In genomic region chr12:106984588-106985137, GRCh38 we compare ENCODE assay signal across 1 cellular context.
TF ChIP-seq lines count a peak whose summit lies in the region.

No MANE protein-coding gene starts in this region.

TF ChIP-seq in K562, 482 proteins besides CTCF, POLR2A, EP300 and RAD21 (continued from another document and continues in another):
- TF ChIP-seq ZNF398 (CRISPR knock-in tag; IDR thresholded peaks at IDR 0.05) (no peak), ARNT (IDR thresholded peaks at IDR 0.05) (peak in 1 of 2 experiments; percentile 85; a peak in 1 of 4 replicates), NFYB (IDR thresholded peaks at IDR 0.05; ENCODE audit: extremely low read depth, insufficient read length) (no peak), RFX5 (IDR thresholded peaks at IDR 0.05; ENCODE audit: low read depth, low read length) (no peak), MAZ (CRISPR knock-in tag; conservative IDR thresholded peaks at IDR 0.05 in 1 of 2, IDR thresholded peaks at IDR 0.05 in 1 of 2) (peak; percentile 14 to 45; a peak in 2 of 4 replicates), LEF1 (IDR thresholded peaks at IDR 0.05) (peak; percentile 71), ID3 (CRISPR knock-in tag; IDR thresholded peaks at IDR 0.05) (no peak), ID3 (tag; IDR thresholded peaks at IDR 0.05) (peak; percentile 70; the same call in 1 of the 2 replicates), UBTF (IDR thresholded peaks at IDR 0.05; ENCODE audit: borderline replicate concordance in 1 of 2, low read depth in 2 of 2, low read length in 2 of 2) (no peak), DIDO1 (tag; IDR thresholded peaks at IDR 0.05; ENCODE audit: low read depth) (peak; percentile 35; the same call in 1 of the 2 replicates), JUN (IDR thresholded peaks at IDR 0.05; ENCODE audit: borderline replicate concordance, low read depth, low read length) (0 out of 2 replicates have a peak, but pooled peaks have one; percentile 11), JUN (CRISPR knock-in tag; IDR thresholded peaks at IDR 0.05; ENCODE audit: borderline replicate concordance) (no peak), AFF4 (CRISPR knock-in tag; IDR thresholded peaks at IDR 0.05) (0 out of 2 replicates have a peak, but pooled peaks have one; percentile 13), SIN3A (IDR thresholded peaks at IDR 0.05; ENCODE audit: borderline replicate concordance in 2 of 2, control insufficient read depth in 1 of 2, low read depth in 2 of 2, low read length in 2 of 2) (no peak; a peak in 1 of 4 replicates), ZNF197 (CRISPR knock-in tag; IDR thresholded peaks at IDR 0.05; ENCODE audit: low read depth) (no peak), ZHX1 (conservative IDR thresholded peaks at IDR 0.05; ENCODE audit: low read length) (no peak), MAFG (tag; conservative IDR thresholded peaks at IDR 0.05) (no peak), E2F3 (CRISPR knock-in tag; IDR thresholded peaks at IDR 0.05) (0 out of 2 replicates have a peak, but pooled peaks have one; percentile 33), HDAC2 (IDR thresholded peaks at IDR 0.05) (peak; percentile 84), CBFA2T2 (conservative IDR thresholded peaks at IDR 0.05) (peak; percentile 80), ZC3H8 (IDR thresholded peaks at IDR 0.05) (no peak), ESRRA (IDR thresholded peaks at IDR 0.05; ENCODE audit: borderline replicate concordance, low read depth) (peak; percentile 72; the same call in 1 of the 2 replicates), ZNF785 (CRISPR knock-in tag; IDR thresholded peaks at IDR 0.05) (no peak), GABPB2 (CRISPR knock-in tag; conservative IDR thresholded peaks at IDR 0.05) (no peak), EWSR1 (IDR thresholded peaks at IDR 0.05; ENCODE audit: borderline replicate concordance, low read depth, partially characterized antibody) (no peak), ZNF143 (CRISPR knock-in tag; IDR thresholded peaks at IDR 0.05) (peak; percentile 66), ARID4B (CRISPR knock-in tag; IDR thresholded peaks at IDR 0.05) (peak; percentile 50; the same call in 1 of the 2 replicates), TAF7 (tag; IDR thresholded peaks at IDR 0.05) (peak; percentile 47; the same call in 1 of the 2 replicates), BACH1 (tag; IDR thresholded peaks at IDR 0.05) (0 out of 2 replicates have a peak, but pooled peaks have one; percentile 43), ATF1 (CRISPR knock-in tag; IDR thresholded peaks at IDR 0.05) (no peak), ATF1 (tag; IDR thresholded peaks at IDR 0.05) (peak; percentile 35; the same call in 1 of the 2 replicates), LCOR (CRISPR knock-in tag; IDR thresholded peaks at IDR 0.05) (no peak), XRCC4 (IDR thresholded peaks at IDR 0.05; ENCODE audit: extremely low read depth, insufficient read depth, insufficient read length) (no peak), MLLT1 (IDR thresholded peaks at IDR 0.05) (peak; percentile 13 to 74; a peak in 1 of 4 replicates), CBFA2T3 (IDR thresholded peaks at IDR 0.05) (peak; percentile 92), ZNF282 (CRISPR knock-in tag; IDR thresholded peaks at IDR 0.05) (no peak), NFIC (IDR thresholded peaks at IDR 0.05) (peak; percentile 64), GATA2 (CRISPR knock-in tag; IDR thresholded peaks at IDR 0.05) (peak; percentile 73), SMAD4 (CRISPR knock-in tag; conservative IDR thresholded peaks at IDR 0.05) (peak; percentile 64), KDM1A (IDR thresholded peaks at IDR 0.05) (peak; percentile 24 to 47; a peak in 1 of 4 replicates), ZNF740 (CRISPR knock-in tag; IDR thresholded peaks at IDR 0.05) (no peak), ZNF740 (tag; IDR thresholded peaks at IDR 0.05) (0 out of 4 replicates have a peak, but pooled peaks of 1 of the 2 experiments have one; percentile 34), JUNB (CRISPR knock-in tag; conservative IDR thresholded peaks at IDR 0.05) (no peak), ZEB2 (IDR thresholded peaks at IDR 0.05) (peak; percentile 20; the same call in 1 of the 2 replicates), MCM7 (IDR thresholded peaks at IDR 0.05) (no peak), RBM34 (IDR thresholded peaks at IDR 0.05; ENCODE audit: borderline replicate concordance, insufficient read depth, low read length) (no peak), RB1 (IDR thresholded peaks at IDR 0.05; ENCODE audit: low read depth) (no peak), CBX1 (IDR thresholded peaks at IDR 0.05; ENCODE audit: low read depth) (peak; percentile 56; the same call in 1 of the 2 replicates)
